In the genomic region with DNA sequence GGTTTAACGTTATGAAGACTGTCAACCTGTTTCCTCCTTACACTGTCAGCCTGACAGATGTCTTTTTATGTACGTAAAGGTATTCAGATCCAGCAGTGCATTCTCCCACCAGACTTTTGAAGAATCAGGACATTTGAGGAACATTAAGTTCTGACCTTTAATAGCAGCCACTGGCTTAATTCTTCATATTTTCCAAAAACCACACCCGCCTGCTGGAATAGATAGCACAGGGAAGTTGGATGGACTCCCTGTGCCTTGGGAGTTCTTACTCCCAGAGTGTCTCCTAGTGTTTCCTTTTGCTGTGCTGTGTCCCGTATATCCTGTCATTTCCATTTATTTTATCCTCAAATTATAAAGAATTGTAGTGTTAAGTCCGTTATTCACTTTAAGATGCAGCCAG, we compare ENCODE assay signal across 17 cellular contexts.
A peak's percentile ranks its signal among the peaks of the same experiment; 100 is the strongest.
DNase-seq lines count a peak whose midpoint lies in the region; ATAC-seq and TF ChIP-seq lines count a peak whose summit lies in the region.
"Had no signal": no experiment of that assay in that cellular context is flagged by ENCODE, and none has a peak within 500 bp of the region (broad histone marks: within the 10 kb centered on the region; RNA-seq: fewer than 3 reads in every experiment).

No MANE protein-coding gene starts in this region.

- DNase-seq in coronary artery (ENCODE audit: low spot score) (no peak), right lobe of liver (no peak), gastrocnemius medialis (peak in 1 of 2 donors; percentile 59), EL (no peak), WERI-Rb-1 (no peak)
- DNase-seq: ACHN; activated CD8-positive, alpha-beta memory T cell treated with anti-CD3 and anti-CD28 coated beads, Interleukin-2, amount 50 U/mL, for 48 hours; MV-4-11; NCI-H2081; pancreas; Peyer's patch; stimulated activated CD4-positive, alpha-beta T cell treated with anti-CD3 and anti-CD28 coated beads, Interleukin-2, amount 100 ng/mL, for 24 hours had no signal

- intact Hi-C loops in right lobe of liver (cut with DNase I) (no loop called here), gastrocnemius medialis (cut with DNase I; ENCODE audit: low total_unique reads) (loop anchor here (2.0 kb wide), 1 partner anchor 15 kb away; no protein-coding TSS in a partner anchor)

- 66% methylated on average over 5 of the region's 5 CpGs for WGBS in right lobe of liver (ENCODE audit: insufficient coverage, low coverage, low lambda C conversion rate, missing lambda C conversion rate)

- no peak overlapping the region for H3K27ac ChIP-seq in BLaER1 treated with 17β-estradiol and CSF1 and Interleukin-3, amounts not matched to agents 10 nM and 100 nM
- H3K27ac ChIP-seq in coronary artery: peak overlapping the region; percentile 71 to 90
- peak overlapping the region in 2 of 3 donors; percentile 9 to 32 for H3K27ac ChIP-seq in right lobe of liver
- peak overlapping the region; percentile 93 to 97 (median 94) for H3K27ac ChIP-seq in gastrocnemius medialis
- H3K27ac ChIP-seq in WERI-Rb-1: no peak overlapping the region

- H3K36me3 ChIP-seq in BLaER1 treated with 17β-estradiol and CSF1 and Interleukin-3, amounts not matched to agents 10 nM and 100 nM: peaks cover 6 to 57% (median 17%) of the 10 kb centered on the region in 11 experiments; a peak in 12 of 22 replicates
- H3K36me3 ChIP-seq in right lobe of liver (no peaks in the 10 kb centered on the region), gastrocnemius medialis (no peaks in the 10 kb centered on the region), WERI-Rb-1 (no peaks in the 10 kb centered on the region)
- H3K36me3 ChIP-seq: pancreas, Peyer's patch had no signal

- H3K9ac ChIP-seq in BLaER1 treated with 17β-estradiol and CSF1 and Interleukin-3, amounts not matched to agents 10 nM and 100 nM: no peak overlapping the region

- no peak overlapping the region for H3K4me3 ChIP-seq in BLaER1 treated with 17β-estradiol and CSF1 and Interleukin-3, amounts not matched to agents 10 nM and 100 nM
- H3K4me3 ChIP-seq in coronary artery (peak overlapping the region; percentile 43), right lobe of liver (no peak overlapping the region), gastrocnemius medialis (peak overlapping the region in 2 of 4 donors; percentile 22 to 34), WERI-Rb-1 (ENCODE audit: low read depth, low read length) (no peak overlapping the region)
- H3K4me3 ChIP-seq: pancreas, Peyer's patch had no signal

- peak in 3 of 4 donors; percentile 11 to 63 (median 18) for ATAC-seq in right lobe of liver
- peak; percentile 57 to 68 for ATAC-seq in gastrocnemius medialis
- ATAC-seq in HG03280 (IDR thresholded peaks at IDR 0.05; ENCODE audit: unreplicated experiment): no peak
- no peak for ATAC-seq in HG03095 (IDR thresholded peaks at IDR 0.05; ENCODE audit: unreplicated experiment)
- ATAC-seq: activated CD4-positive, CD25-positive, alpha-beta regulatory T cell treated with anti-CD3 and anti-CD28 coated beads, Interleukin-2, amount 50 U/mL, for 24 hours; activated naive CD4-positive, alpha-beta T cell treated with anti-CD3 and anti-CD28 coated beads, Interleukin-2, amount 50 U/mL, for 72 hours had no signal

- peak overlapping the region in 8 of 11 experiments; percentile 2 to 49 (median 15); a peak in 9 of 22 replicates for H3K4me2 ChIP-seq in BLaER1 treated with 17β-estradiol and CSF1 and Interleukin-3, amounts not matched to agents 10 nM and 100 nM

- TF ChIP-seq POLR2A in right lobe of liver (IDR thresholded peaks at IDR 0.05) (no peak), gastrocnemius medialis (IDR thresholded peaks at IDR 0.05) (peak in 1 of 2 donors; percentile 27)

- TF ChIP-seq CTCF in coronary artery (IDR thresholded peaks at IDR 0.05) (no peak), right lobe of liver (IDR thresholded peaks at IDR 0.05) (no peak), gastrocnemius medialis (IDR thresholded peaks at IDR 0.05 in 4 of 5, conservative IDR thresholded peaks at IDR 0.05 in 1 of 5) (no peak), WERI-Rb-1 (IDR thresholded peaks at IDR 0.05; ENCODE audit: low read depth, low read length) (no peak)

- H3K9me3 ChIP-seq in BLaER1 treated with 17β-estradiol and CSF1 and Interleukin-3, amounts not matched to agents 10 nM and 100 nM (replicated peaks in 1 of 11): no peaks in the 10 kb centered on the region
- H3K9me3 ChIP-seq in right lobe of liver (no peaks in the 10 kb centered on the region), gastrocnemius medialis (no peaks in the 10 kb centered on the region), WERI-Rb-1 (ENCODE audit: severe bottlenecking) (no peaks in the 10 kb centered on the region)
- H3K9me3 ChIP-seq: pancreas, Peyer's patch had no signal

- peaks cover 76 to 100% (median 97%) of the 10 kb centered on the region in 10 experiments for H3K4me1 ChIP-seq in BLaER1 treated with 17β-estradiol and CSF1 and Interleukin-3, amounts not matched to agents 10 nM and 100 nM
- H3K4me1 ChIP-seq in right lobe of liver (peaks cover 0 to 85% (median 26%) of the 10 kb centered on the region in 4 donors), gastrocnemius medialis (peaks cover 100% of the 10 kb centered on the region in 2 donors)

- in situ Hi-C loops in gastrocnemius medialis (cut with MboI; ENCODE audit: low sequenced_read_pairs in 4 of 4): no loop called here

- H4K20me1 ChIP-seq in BLaER1 treated with 17β-estradiol and CSF1 and Interleukin-3, amounts not matched to agents 10 nM and 100 nM: peaks cover 98 to 100% (median 100%) of the 10 kb centered on the region in 11 experiments

- no peaks in the 10 kb centered on the region for H3K27me3 ChIP-seq in BLaER1 treated with 17β-estradiol and CSF1 and Interleukin-3, amounts not matched to agents 10 nM and 100 nM
- H3K27me3 ChIP-seq in right lobe of liver (no peaks in the 10 kb centered on the region), gastrocnemius medialis (no peaks in the 10 kb centered on the region), WERI-Rb-1 (ENCODE audit: insufficient read depth, low read depth, severe bottlenecking) (no peaks in the 10 kb centered on the region)
- H3K27me3 ChIP-seq: pancreas, Peyer's patch had no signal

Comparison
In these comparisons a context has a peak if more than half of its experiments do, and no peak if none do; other contexts are left out.
1. H3K27ac ChIP-seq: peak in coronary artery (2 of 2), right lobe of liver (2 of 3) and gastrocnemius medialis (4 of 4); none in BLaER1 treated with 17β-estradiol and CSF1 and Interleukin-3, amounts not matched to agents 10 nM and 100 nM (0 of 11) and WERI-Rb-1 (single experiment).
2. ATAC-seq: peak in right lobe of liver (3 of 4) and gastrocnemius medialis (2 of 2); none in HG03280 (single experiment) and HG03095 (single experiment).